In the genomic region with DNA sequence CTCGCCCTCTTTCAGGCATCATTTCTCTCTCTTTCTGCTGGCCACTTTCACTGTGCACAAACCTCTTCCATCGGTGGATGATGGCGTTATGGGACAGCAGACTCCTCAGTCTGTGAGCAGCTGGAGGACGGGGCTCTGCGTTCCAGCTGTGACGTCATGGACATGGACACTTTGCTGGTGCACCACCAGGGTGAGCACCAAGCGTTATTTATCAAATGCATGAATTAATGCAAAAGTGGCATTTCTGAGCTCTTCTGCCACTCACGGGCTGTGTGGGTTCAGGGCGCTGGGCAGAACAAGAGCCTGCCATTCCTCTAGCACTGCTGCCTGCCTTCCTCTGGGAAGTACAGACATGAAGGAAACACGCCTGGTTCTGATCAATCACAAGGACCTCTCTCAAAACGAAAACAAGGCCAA, we compare ENCODE assay signal across 14 cellular contexts.
DNase-seq lines count a peak whose midpoint lies in the region; ATAC-seq and TF ChIP-seq lines count a peak whose summit lies in the region.
"Had no signal": no experiment of that assay in that cellular context is flagged by ENCODE, and none has a peak within 500 bp of the region (broad histone marks: within the 10 kb centered on the region; RNA-seq: fewer than 3 reads in every experiment).

No MANE protein-coding gene starts in this region.

- DNase-seq in AG09319 (ENCODE audit: extremely low read depth, low read depth): no peak
- peak; percentile 57 for DNase-seq in fibroblast of pulmonary artery (ENCODE audit: low read depth)
- DNase-seq in nucleus accumbens (lab: John Stamatoyannopoulos, UW): peak in 32 of 56 donors; percentile 9 to 69 (median 42)
- DNase-seq in cerebellar nuclear complex (lab: John Stamatoyannopoulos, UW): no peak
- DNase-seq in activated CD4-positive, alpha-beta memory T cell treated with anti-CD3 and anti-CD28 coated beads, Interleukin-2, amount 10 ng/mL, durations not matched to agents 7 days and 5 days: no peak
- DNase-seq in endothelial cell (ENCODE audit: low spot score): no peak
- DNase-seq: activated naive CD4-positive, alpha-beta T cell treated with anti-CD3 and anti-CD28 coated beads, Interleukin-2, amount 10 ng/mL, durations not matched to agents 7 days and 5 days; CD8-positive, alpha-beta memory T cell; mesendoderm; NCI-H1105 had no signal

- CTCF ChIA-PET in activated CD4-positive, alpha-beta memory T cell treated with anti-CD3 and anti-CD28 coated beads, Interleukin-2, amount 10 ng/mL, durations not matched to agents 7 days and 5 days (lab: Charles Lee): no interaction called here

- H3K36me3 Mint-ChIP-seq in activated CD4-positive, alpha-beta memory T cell treated with anti-CD3 and anti-CD28 coated beads, Interleukin-2, amount 10 ng/mL, durations not matched to agents 7 days and 5 days (ENCODE audit: low read depth): no peaks in the 10 kb centered on the region
- H3K36me3 Mint-ChIP-seq in endothelial cell (ENCODE audit: low read depth, unreplicated experiment): peaks cover 44% of the 10 kb centered on the region
- H3K36me3 Mint-ChIP-seq: activated naive CD4-positive, alpha-beta T cell treated with anti-CD3 and anti-CD28 coated beads, Interleukin-2, amount 10 ng/mL, durations not matched to agents 7 days and 5 days; CD8-positive, alpha-beta memory T cell had no signal

- H2AFZ ChIP-seq in OCI-LY1 (ENCODE audit: low read length): no peak overlapping the region
- H2AFZ ChIP-seq: PC-9 had no signal

- no peaks in the 10 kb centered on the region for H4K20me1 ChIP-seq in OCI-LY1 (ENCODE audit: insufficient read depth, low read length)

- H3K4me1 Mint-ChIP-seq in activated CD4-positive, alpha-beta memory T cell treated with anti-CD3 and anti-CD28 coated beads, Interleukin-2, amount 10 ng/mL, durations not matched to agents 7 days and 5 days: no peaks in the 10 kb centered on the region
- no peaks in the 10 kb centered on the region for H3K4me1 Mint-ChIP-seq in endothelial cell (ENCODE audit: unreplicated experiment)
- H3K4me1 Mint-ChIP-seq: activated naive CD4-positive, alpha-beta T cell treated with anti-CD3 and anti-CD28 coated beads, Interleukin-2, amount 10 ng/mL, durations not matched to agents 7 days and 5 days had no signal

- peak overlapping the region; percentile 60; the same call in 1 of the 2 replicates for H3K9ac ChIP-seq in OCI-LY1 (ENCODE audit: low read length)

- H3K4me1 ChIP-seq in OCI-LY1 (ENCODE audit: insufficient read depth, low read length, severe bottlenecking): peaks cover 71% of the 10 kb centered on the region

- H3K27me3 Mint-ChIP-seq in activated CD4-positive, alpha-beta memory T cell treated with anti-CD3 and anti-CD28 coated beads, Interleukin-2, amount 10 ng/mL, durations not matched to agents 7 days and 5 days: no peaks in the 10 kb centered on the region
- peaks cover 12% of the 10 kb centered on the region for H3K27me3 Mint-ChIP-seq in endothelial cell (ENCODE audit: unreplicated experiment)

- H3K27me3 ChIP-seq in OCI-LY1 (ENCODE audit: insufficient read depth, low read length): no peaks in the 10 kb centered on the region

- no peak overlapping the region for H3K27ac Mint-ChIP-seq in activated CD4-positive, alpha-beta memory T cell treated with anti-CD3 and anti-CD28 coated beads, Interleukin-2, amount 10 ng/mL, durations not matched to agents 7 days and 5 days
- no peak overlapping the region for H3K27ac Mint-ChIP-seq in endothelial cell (ENCODE audit: unreplicated experiment)
- H3K27ac Mint-ChIP-seq: activated naive CD4-positive, alpha-beta T cell treated with anti-CD3 and anti-CD28 coated beads, Interleukin-2, amount 10 ng/mL, durations not matched to agents 7 days and 5 days; WTC11 had no signal

- no peaks in the 10 kb centered on the region for H3K9me3 Mint-ChIP-seq in activated CD4-positive, alpha-beta memory T cell treated with anti-CD3 and anti-CD28 coated beads, Interleukin-2, amount 10 ng/mL, durations not matched to agents 7 days and 5 days
- H3K9me3 Mint-ChIP-seq in endothelial cell (ENCODE audit: unreplicated experiment): no peaks in the 10 kb centered on the region
- H3K9me3 Mint-ChIP-seq: activated naive CD4-positive, alpha-beta T cell treated with anti-CD3 and anti-CD28 coated beads, Interleukin-2, amount 10 ng/mL, durations not matched to agents 7 days and 5 days; CD8-positive, alpha-beta memory T cell; WTC11 had no signal

- no peaks in the 10 kb centered on the region for H3F3A ChIP-seq in OCI-LY1 (ENCODE audit: insufficient read depth, low read length)

- no peak overlapping the region for H3K4me3 Mint-ChIP-seq in activated CD4-positive, alpha-beta memory T cell treated with anti-CD3 and anti-CD28 coated beads, Interleukin-2, amount 10 ng/mL, durations not matched to agents 7 days and 5 days
- H3K4me3 Mint-ChIP-seq in endothelial cell (ENCODE audit: unreplicated experiment): no peak overlapping the region
- H3K4me3 Mint-ChIP-seq: activated naive CD4-positive, alpha-beta T cell treated with anti-CD3 and anti-CD28 coated beads, Interleukin-2, amount 10 ng/mL, durations not matched to agents 7 days and 5 days; CD8-positive, alpha-beta memory T cell; WTC11 had no signal

- H3K4me2 ChIP-seq in OCI-LY1 (ENCODE audit: low read length): peak overlapping the region; percentile 65

- H3K9me3 ChIP-seq in OCI-LY1 (ENCODE audit: low read length): no peaks in the 10 kb centered on the region

- H3K36me3 ChIP-seq in OCI-LY1 (ENCODE audit: insufficient read depth, low read length): no peaks in the 10 kb centered on the region

- POLR2A ChIA-PET in activated CD4-positive, alpha-beta memory T cell treated with anti-CD3 and anti-CD28 coated beads, Interleukin-2, amount 10 ng/mL, durations not matched to agents 7 days and 5 days (lab: Charles Lee): no interaction called here

- H3K27ac ChIP-seq in OCI-LY1 (ENCODE audit: low read depth, low read length, poor library complexity, severe bottlenecking): peak overlapping the region; percentile 88

- no peaks in the 10 kb centered on the region for H3K9me2 ChIP-seq in OCI-LY1 (ENCODE audit: low read depth, low read length)

- no peak for ATAC-seq in GM19328 (IDR thresholded peaks at IDR 0.05; ENCODE audit: unreplicated experiment)
- ATAC-seq: WTC11 had no signal

- H3K79me2 ChIP-seq in OCI-LY1 (ENCODE audit: insufficient read depth, low read length): no peaks in the 10 kb centered on the region

- peak; percentile 20 for TF ChIP-seq CTCF in AG09319 (IDR thresholded peaks at IDR 0.05; ENCODE audit: low read depth, low read length)
- TF ChIP-seq CTCF in OCI-LY1 (IDR thresholded peaks at IDR 0.05; ENCODE audit: low read length): peak; percentile 34; the same call in 1 of the 2 replicates
- TF ChIP-seq CTCF in fibroblast of pulmonary artery (IDR thresholded peaks at IDR 0.05; ENCODE audit: low read length, missing control alignments): peak; percentile 32
- no peak for TF ChIP-seq CTCF in endothelial cell (IDR thresholded peaks at IDR 0.05; ENCODE audit: unreplicated experiment)

- H3K4me3 ChIP-seq in OCI-LY1 (ENCODE audit: low read depth, low read length, poor library complexity, severe bottlenecking): peak overlapping the region; percentile 60
- H3K4me3 ChIP-seq in fibroblast of pulmonary artery (replicated peaks; ENCODE audit: low read depth, low read length): no peak overlapping the region
- H3K4me3 ChIP-seq: PC-9 had no signal

Comparison
In these comparisons a context has a peak if more than half of its experiments do, and no peak if none do; other contexts are left out.
1. DNase-seq: peak in fibroblast of pulmonary artery (single experiment) and nucleus accumbens (32 of 56); none in AG09319 (single experiment), cerebellar nuclear complex (0 of 2), activated CD4-positive, alpha-beta memory T cell treated with anti-CD3 and anti-CD28 coated beads, Interleukin-2, amount 10 ng/mL, durations not matched to agents 7 days and 5 days (single experiment) and endothelial cell (single experiment).